10 cellular contexts compared by ENCODE assay signal in genomic region chr3:111700054-111700453, GRCh38. TPM values are rescaled to one million over a fixed set of nuclear protein-coding genes. Genes with fewer than 3 reads are reported as not detected.
A peak's percentile ranks its signal among the peaks of the same experiment; 100 is the strongest.
DNase-seq lines count a peak whose midpoint lies in the region; ATAC-seq, FAIRE-seq and TF ChIP-seq lines count a peak whose summit lies in the region.
"Had no signal": no experiment of that assay in that cellular context is flagged by ENCODE, and none has a peak within 500 bp of the region (broad histone marks: within the 10 kb centered on the region; RNA-seq: fewer than 3 reads in every experiment).

No MANE protein-coding gene starts in this region.

- peak overlapping the region; percentile 34 for H3K4me3 Mint-ChIP-seq in activated CD8-positive, alpha-beta T cell treated with anti-CD3 and anti-CD28 coated beads for 36 hours

- POLR2A ChIA-PET in activated CD8-positive, alpha-beta T cell treated with anti-CD3 and anti-CD28 coated beads for 36 hours (lab: Charles Lee): interaction anchor here (0.7 to 1.4 kb wide), 5 partner anchors 23 to 1008 kb away, joined by 3 to 4 read pairs (median 3); no protein-coding TSS in a partner anchor
- POLR2A ChIA-PET in OCI-LY7 (lab: Charles Lee): no interaction called here

- no peak overlapping the region for H3K4me3 ChIP-seq in OCI-LY7 (ENCODE audit: low read depth, low read length, poor library complexity, severe bottlenecking)
- H3K4me3 ChIP-seq: breast epithelium had no signal

- FAIRE-seq in GM12892 (lab: Jason Lieb, UNC): peak; percentile 79

- TF ChIP-seq POLR2A in GM12892 (IDR thresholded peaks at IDR 0.05; ENCODE audit: low read depth, low read length): no peak

- intact Hi-C loops in activated CD8-positive, alpha-beta T cell treated with anti-CD3 and anti-CD28 coated beads for 36 hours (cut with micrococcal nuclease): loop anchor here (5.0 kb wide), 1 partner anchor 33 kb away; no protein-coding TSS in a partner anchor
- intact Hi-C loops in cardiac septum (cut with DNase I) (no loop called here), OCI-LY7 (cut with micrococcal nuclease; ENCODE audit: unreplicated experiment) (no loop called here)

- H3K36me3 Mint-ChIP-seq in activated CD8-positive, alpha-beta T cell treated with anti-CD3 and anti-CD28 coated beads for 36 hours (ENCODE audit: low read depth): peaks cover 15% of the 10 kb centered on the region

- no peak for TF ChIP-seq CTCF in activated CD8-positive, alpha-beta T cell treated with anti-CD3 and anti-CD28 coated beads for 36 hours (IDR thresholded peaks at IDR 0.05)
- TF ChIP-seq CTCF in OCI-LY7 (conservative IDR thresholded peaks at IDR 0.05; ENCODE audit: low read length): no peak

- H3K9me2 ChIP-seq in OCI-LY7 (ENCODE audit: insufficient read depth, low read length): no peaks in the 10 kb centered on the region

- no peaks in the 10 kb centered on the region for H3K4me1 ChIP-seq in OCI-LY7 (ENCODE audit: insufficient read depth, low read length, poor library complexity, severe bottlenecking)
- H3K4me1 ChIP-seq: breast epithelium had no signal

- H3K4me2 ChIP-seq in OCI-LY7 (ENCODE audit: low read length): no peak overlapping the region

- H3K27me3 Mint-ChIP-seq in activated CD8-positive, alpha-beta T cell treated with anti-CD3 and anti-CD28 coated beads for 36 hours: no peaks in the 10 kb centered on the region

- ATAC-seq in GM19025 (IDR thresholded peaks at IDR 0.05; ENCODE audit: low read depth, unreplicated experiment) (peak; percentile 60), HG02870 (IDR thresholded peaks at IDR 0.05; ENCODE audit: unreplicated experiment) (peak; percentile 59)
- peak; percentile 18 for ATAC-seq in activated CD8-positive, alpha-beta T cell treated with anti-CD3 and anti-CD28 coated beads for 36 hours

- H3K9me3 ChIP-seq in OCI-LY7 (ENCODE audit: low read length): no peaks in the 10 kb centered on the region
- H3K9me3 ChIP-seq: breast epithelium had no signal

- no peaks in the 10 kb centered on the region for H3K9me3 Mint-ChIP-seq in activated CD8-positive, alpha-beta T cell treated with anti-CD3 and anti-CD28 coated beads for 36 hours

- no peaks in the 10 kb centered on the region for H4K20me1 ChIP-seq in OCI-LY7 (ENCODE audit: insufficient read depth, low read length)

- CTCF ChIA-PET in activated CD8-positive, alpha-beta T cell treated with anti-CD3 and anti-CD28 coated beads for 36 hours (lab: Charles Lee): interaction anchor here (1.0 to 4.2 kb wide), 8 partner anchors 10 to 314 kb away, joined by 3 to 37 read pairs (median 4); no protein-coding TSS in a partner anchor
- CTCF ChIA-PET in OCI-LY7 (lab: Charles Lee; ENCODE audit: unreplicated experiment): no interaction called here

- BruUV-seq in OCI-LY7 (replicated peaks; lab: Mats Ljungman, UMichigan): no TSS peak

- peaks cover 32% of the 10 kb centered on the region for H3K4me1 Mint-ChIP-seq in activated CD8-positive, alpha-beta T cell treated with anti-CD3 and anti-CD28 coated beads for 36 hours (ENCODE audit: low read depth)

- no peaks in the 10 kb centered on the region for H3K79me2 ChIP-seq in OCI-LY7 (ENCODE audit: insufficient read depth, low read depth, low read length)

- H3K36me3 ChIP-seq in OCI-LY7 (ENCODE audit: insufficient read depth, low read length): no peaks in the 10 kb centered on the region
- H3K36me3 ChIP-seq: breast epithelium had no signal

- DNase-seq in GM12892 (ENCODE audit: insufficient read length) (no peak), cardiac septum (ENCODE audit: low spot score) (no peak), OCI-LY7 (ENCODE audit: low spot score) (no peak), NCI-H2171 treated with DMSO at 0.1 percent for 48 hours (lab: John Stamatoyannopoulos, UW) (no peak), NCI-H510A treated with DMSO at 0.1 percent for 48 hours (lab: John Stamatoyannopoulos, UW) (no peak)
- DNase-seq in activated CD8-positive, alpha-beta T cell treated with anti-CD3 and anti-CD28 coated beads for 36 hours: peak; percentile 23
- DNase-seq: C1 segment of cervical spinal cord had no signal

- H3K27ac Mint-ChIP-seq in activated CD8-positive, alpha-beta T cell treated with anti-CD3 and anti-CD28 coated beads for 36 hours: peak overlapping the region; percentile 75

- no peak overlapping the region for H3K27ac ChIP-seq in OCI-LY7 (ENCODE audit: low read depth, low read length, poor library complexity, severe bottlenecking)
- H3K27ac ChIP-seq: breast epithelium had no signal

- H2AFZ ChIP-seq in OCI-LY7 (ENCODE audit: low read length): no peak overlapping the region

RNA-seq across cellular contexts. Expression of gene PLCXD2, which starts 25.6 kb away (rescaled TPM):
- 0.87 TPM for polyA plus RNA-seq in GM12892 (2012; ENCODE audit: missing spikeins)
- 10 to 100 TPM; 10.8 to 11.4 TPM for total RNA-seq in activated CD8-positive, alpha-beta T cell treated with anti-CD3 and anti-CD28 coated beads for 36 hours
- total RNA-seq in cardiac septum (2.2 TPM), OCI-LY7 (2022) (3.8 and 4.3 TPM in 2 replicates)
- 3.3 and 4.5 TPM in 2 replicates for total RNA-seq in OCI-LY7 (2014; rRNA removed; shearing (Covaris generic))
